19 cellular contexts compared by ENCODE assay signal in the genomic region with DNA sequence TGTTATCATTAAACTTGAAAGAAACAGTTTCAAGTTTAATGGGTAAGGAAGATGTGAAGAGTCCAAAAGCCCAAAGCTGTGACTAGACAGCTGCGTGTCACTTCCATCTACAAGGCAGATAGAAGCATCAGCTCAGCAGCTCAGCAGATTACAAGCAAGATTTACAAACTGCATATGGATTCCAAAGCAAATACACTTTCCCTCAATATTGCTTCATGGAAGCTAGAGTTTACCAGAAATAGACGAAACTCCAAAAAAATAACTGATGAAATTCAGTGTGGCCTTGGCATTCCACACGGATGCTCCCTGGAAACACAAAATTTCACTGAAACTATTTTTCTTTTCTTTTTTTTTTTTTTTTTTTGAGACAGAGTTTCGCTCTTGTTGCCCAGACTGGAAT. TPM values are rescaled to one million over a fixed set of nuclear protein-coding genes. Genes with fewer than 3 reads are reported as not detected.
A peak's percentile ranks its signal among the peaks of the same experiment; 100 is the strongest.
DNase-seq lines count a peak whose midpoint lies in the region; ATAC-seq, FAIRE-seq and TF ChIP-seq lines count a peak whose summit lies in the region.
"Had no signal": no experiment of that assay in that cellular context is flagged by ENCODE, and none has a peak within 500 bp of the region (broad histone marks: within the 10 kb centered on the region; RNA-seq: fewer than 3 reads in every experiment).

No MANE protein-coding gene starts in this region.

- H3K56ac ChIP-seq in IMR-90 (ENCODE audit: extremely low read depth, insufficient read depth, low read length) (no peak overlapping the region), H1 (replicated peaks; ENCODE audit: insufficient read length, low read depth, low read length) (no peak overlapping the region)

- no TSS peak for BruUV-seq in IMR-90 (replicated peaks; lab: Mats Ljungman, UMichigan)

- H3K4me1 Mint-ChIP-seq in endothelial cell (ENCODE audit: unreplicated experiment), result peaks cover 18% of the 10 kb centered on the region
- H3K4me1 Mint-ChIP-seq: CD8-positive, alpha-beta memory T cell had no signal

- H3K14ac ChIP-seq in IMR-90 (replicated peaks; ENCODE audit: low read depth, low read length), result no peak overlapping the region
- no peak overlapping the region for H3K14ac ChIP-seq in H1 (ENCODE audit: insufficient read length)

- no peak overlapping the region for H3K4ac ChIP-seq in IMR-90 (ENCODE audit: low read depth, low read length)
- no peak overlapping the region for H3K4ac ChIP-seq in H1 (replicated peaks; ENCODE audit: insufficient read length, low read depth, low read length)

- H4K20me1 ChIP-seq in IMR-90 (ENCODE audit: insufficient read depth, low read length) (peaks cover 99% of the 10 kb centered on the region), H1 (replicated peaks in 1 of 2; ENCODE audit: control insufficient read depth in 1 of 2, insufficient read depth in 2 of 2, low read length in 2 of 2) (peaks cover 2% of the 10 kb centered on the region in 2 experiments)
- H4K20me1 ChIP-seq: BLaER1 treated with 17β-estradiol and CSF1 and Interleukin-3, amounts not matched to agents 10 nM and 100 nM had no signal

- in situ Hi-C loops in IMR-90 (cut with MboI; ENCODE audit: low sequenced_read_pairs), result no loop called here

- no peak overlapping the region for H2AK9ac ChIP-seq in IMR-90 (replicated peaks; ENCODE audit: low read depth, low read length, poor library complexity)

- peaks cover 51% of the 10 kb centered on the region for H3K9me1 ChIP-seq in IMR-90 (ENCODE audit: insufficient read depth, low read length)

- H2BK20ac ChIP-seq in IMR-90 (ENCODE audit: low read depth, low read length) (no peak overlapping the region), H1 (ENCODE audit: low read length) (no peak overlapping the region)

- H3K23ac ChIP-seq in IMR-90 (ENCODE audit: low read depth, low read length), result no peak overlapping the region
- no peak overlapping the region for H3K23ac ChIP-seq in H1 (ENCODE audit: insufficient read length)

- TF ChIP-seq POLR2A in IMR-90 (IDR thresholded peaks at IDR 0.05; ENCODE audit: low read depth, low read length), result no peak
- TF ChIP-seq POLR2A in H1 (IDR thresholded peaks at IDR 0.05; ENCODE audit: control extremely low read depth in 1 of 2, low read depth in 2 of 2, low read length in 2 of 2), result no peak

- H3K27me3 Mint-ChIP-seq in endothelial cell (ENCODE audit: unreplicated experiment), result peaks cover 1% of the 10 kb centered on the region

- H3K36me3 Mint-ChIP-seq in endothelial cell (ENCODE audit: low read depth, unreplicated experiment), result peaks cover 9% of the 10 kb centered on the region
- H3K36me3 Mint-ChIP-seq: CD8-positive, alpha-beta memory T cell had no signal

- no peak overlapping the region for H2AFZ ChIP-seq in IMR-90 (replicated peaks; ENCODE audit: low read length, poor library complexity)
- no peak overlapping the region for H2AFZ ChIP-seq in H1 (ENCODE audit: low read length)

- ATAC-seq in IMR-90 (ENCODE audit: low read depth) (no peak), sciatic nerve (peak; percentile 66)
- ATAC-seq: SK-N-SH treated with all-trans-retinoic acid at 6 μM for 48 hours had no signal

- H3K9me3 ChIP-seq in IMR-90 (ENCODE audit: control insufficient read depth, insufficient read depth, low read length) (no peaks in the 10 kb centered on the region), H1 (ENCODE audit: insufficient read depth in 2 of 2, low read depth in 1 of 2, low read length in 1 of 2) (no peaks in the 10 kb centered on the region)
- H3K9me3 ChIP-seq: BLaER1 treated with 17β-estradiol and CSF1 and Interleukin-3, amounts not matched to agents 10 nM and 100 nM; Peyer's patch had no signal

- POLR2A ChIA-PET in IMR-90 (lab: Charles Lee; ENCODE audit: unreplicated experiment) (no interaction called here), H1 (lab: Charles Lee; ENCODE audit: partially characterized antibody) (interaction anchor here (1.1 kb wide), 1 partner anchor 13 kb away, joined by 3 read pairs; no protein-coding TSS in a partner anchor)

- no peak overlapping the region for H3K4me2 ChIP-seq in IMR-90 (ENCODE audit: low read depth, low read length)
- H3K4me2 ChIP-seq in H1 (ENCODE audit: insufficient read depth in 1 of 2, low read depth in 2 of 2, low read length in 2 of 2), result no peak overlapping the region
- H3K4me2 ChIP-seq: BLaER1 treated with 17β-estradiol and CSF1 and Interleukin-3, amounts not matched to agents 10 nM and 100 nM had no signal

- H4K8ac ChIP-seq in IMR-90 (ENCODE audit: low read depth in 2 of 2, low read length in 2 of 2), result no peak overlapping the region
- no peak overlapping the region for H4K8ac ChIP-seq in H1 (ENCODE audit: extremely low read depth, insufficient read depth, low read length)

- H3K9me3 Mint-ChIP-seq in endothelial cell (ENCODE audit: unreplicated experiment), result no peaks in the 10 kb centered on the region

- H3K4me3 Mint-ChIP-seq in endothelial cell (ENCODE audit: unreplicated experiment), result no peak overlapping the region
- H3K4me3 Mint-ChIP-seq: CD8-positive, alpha-beta memory T cell had no signal

- no peak for TF ChIP-seq RAD21 in IMR-90 (IDR thresholded peaks at IDR 0.05; ENCODE audit: low read length)
- no peak for TF ChIP-seq RAD21 in H1 (IDR thresholded peaks at IDR 0.05 in 1 of 2, conservative IDR thresholded peaks at IDR 0.05 in 1 of 2; ENCODE audit: low read depth in 2 of 2, low read length in 2 of 2)

- TF ChIP-seq EP300 in H1 (IDR thresholded peaks at IDR 0.05; ENCODE audit: borderline replicate concordance in 1 of 2, low read depth in 2 of 2, low read length in 2 of 2), result no peak

- H3K36me3 ChIP-seq in IMR-90 (ENCODE audit: control insufficient read depth, insufficient read depth, low read length) (peaks cover 12% of the 10 kb centered on the region), H1 (ENCODE audit: control insufficient read depth in 2 of 4, insufficient read depth in 4 of 4, low read length in 3 of 4) (no peaks in the 10 kb centered on the region)
- H3K36me3 ChIP-seq: BLaER1 treated with 17β-estradiol and CSF1 and Interleukin-3, amounts not matched to agents 10 nM and 100 nM; Peyer's patch had no signal

- H2BK12ac ChIP-seq in H1 (ENCODE audit: low read depth, low read length), result no peak overlapping the region

- H3K27ac ChIP-seq in IMR-90 (ENCODE audit: insufficient read depth, low read length) (no peak overlapping the region), H1 (ENCODE audit: low read depth, low read length) (no peak overlapping the region)
- H3K27ac ChIP-seq: BLaER1 treated with 17β-estradiol and CSF1 and Interleukin-3, amounts not matched to agents 10 nM and 100 nM; Peyer's patch had no signal

- FAIRE-seq in H1 (lab: Jason Lieb, UNC), result no peak
- FAIRE-seq: D721Med, G401.6 had no signal

- H3K4me3 ChIP-seq in AG10803 (ENCODE audit: low read length) (no peak overlapping the region), IMR-90 (ENCODE audit: insufficient read depth, low read depth, low read length) (no peak overlapping the region), H1 (ENCODE audit: extremely low read depth in 1 of 4, insufficient read depth in 2 of 4, low read depth in 3 of 4, low read length in 4 of 4) (no peak overlapping the region)
- H3K4me3 ChIP-seq: BLaER1 treated with 17β-estradiol and CSF1 and Interleukin-3, amounts not matched to agents 10 nM and 100 nM; Peyer's patch had no signal

- H3K27me3 ChIP-seq in IMR-90 (ENCODE audit: control insufficient read depth, insufficient read depth, low read length) (no peaks in the 10 kb centered on the region), H1 (replicated peaks in 1 of 4; ENCODE audit: control insufficient read depth in 3 of 4, extremely low read depth in 1 of 4, insufficient read depth in 3 of 4, low read length in 3 of 4) (no peaks in the 10 kb centered on the region)
- H3K27me3 ChIP-seq: BLaER1 treated with 17β-estradiol and CSF1 and Interleukin-3, amounts not matched to agents 10 nM and 100 nM; Peyer's patch had no signal

- H3K9ac ChIP-seq in IMR-90 (ENCODE audit: low read depth, low read length) (no peak overlapping the region), H1 (replicated peaks in 1 of 4; ENCODE audit: extremely low read depth in 1 of 4, low read depth in 3 of 4, low read length in 3 of 4) (no peak overlapping the region)
- H3K9ac ChIP-seq: BLaER1 treated with 17β-estradiol and CSF1 and Interleukin-3, amounts not matched to agents 10 nM and 100 nM had no signal

- H2BK15ac ChIP-seq in IMR-90 (ENCODE audit: low read depth, low read length) (no peak overlapping the region), H1 (ENCODE audit: low read length) (0 out of 2 replicates have a peak overlapping the region, but pooled peaks have one; percentile 46)

- H4K5ac ChIP-seq in IMR-90 (ENCODE audit: low read depth, low read length) (no peak overlapping the region), H1 (ENCODE audit: insufficient read length, low read depth, low read length) (no peak overlapping the region)

- DNase-seq in AG10803 (ENCODE audit: low read depth) (peak; percentile 79), IMR-90 (no peak), H1 (ENCODE audit: low read depth in 1 of 2, low spot score in 2 of 2) (no peak), sciatic nerve (ENCODE audit: low spot score) (no peak), NCI-H1417 treated with DMSO at 0.1 percent for 48 hours (lab: John Stamatoyannopoulos, UW) (no peak), endothelial cell (ENCODE audit: low spot score) (no peak), NCI-H2081 (lab: John Stamatoyannopoulos, UW) (no peak)
- DNase-seq: CD8-positive, alpha-beta memory T cell; DMS79; HCEC 1CT; KG1; NCI-H1092; NCI-H510A treated with DMSO at 0.1 percent for 48 hours; Peyer's patch; SHP77 had no signal

- H2BK120ac ChIP-seq in IMR-90 (ENCODE audit: low read depth, low read length), result no peak overlapping the region
- no peak overlapping the region for H2BK120ac ChIP-seq in H1 (replicated peaks; ENCODE audit: low read depth, low read length)

- H3K79me2 ChIP-seq in H1 (ENCODE audit: control insufficient read depth in 1 of 2, insufficient read depth in 2 of 2, low read length in 2 of 2), result peaks cover 0 to 77% of the 10 kb centered on the region in 2 experiments; a peak in 3 of 4 replicates

- H2AK5ac ChIP-seq in IMR-90 (ENCODE audit: low read depth, low read length), result no peak overlapping the region
- no peak overlapping the region for H2AK5ac ChIP-seq in H1 (ENCODE audit: low read depth, low read length)

- intact Hi-C loops in IMR-90 (cut with micrococcal nuclease), result no loop called here
- intact Hi-C loops in sciatic nerve (cut with DNase I), result no loop called here

- dilution Hi-C loops in IMR-90 (cut with HindIII; ENCODE audit: low sequenced_read_pairs, unreplicated experiment), result no loop called here

- H4K91ac ChIP-seq in IMR-90 (ENCODE audit: insufficient read depth, low read depth, low read length), result no peak overlapping the region
- no peak overlapping the region for H4K91ac ChIP-seq in H1 (replicated peaks; ENCODE audit: insufficient read length, low read length)

- no peak overlapping the region for H2BK5ac ChIP-seq in IMR-90 (ENCODE audit: low read depth, low read length, poor library complexity, severe bottlenecking)
- no peak overlapping the region for H2BK5ac ChIP-seq in H1 (ENCODE audit: low read depth, low read length)

- 17% methylated on average over 1 of the region's 4 CpGs; no CpG with 5 or more reads in 1 of the 2 experiments for WGBS in IMR-90 (ENCODE audit: extremely low coverage in 2 of 2, insufficient read length in 1 of 2), 2 experiments
- WGBS in H1 (ENCODE audit: extremely low coverage in 1 of 2, insufficient coverage in 1 of 2, insufficient read length in 1 of 2, insufficient replicate concordance in 2 of 2, low coverage in 1 of 2, low lambda C conversion rate in 2 of 2, missing lambda C conversion rate in 1 of 2), 2 experiments, result 93% methylated on average over 3 of the region's 4 CpGs; no CpG with 5 or more reads in 1 of the 2 experiments

- H3K18ac ChIP-seq in IMR-90 (ENCODE audit: low read depth, low read length) (no peak overlapping the region), H1 (ENCODE audit: extremely low read depth, low read length) (no peak overlapping the region)

- H3K4me1 ChIP-seq in IMR-90 (ENCODE audit: control insufficient read depth, insufficient read depth, low read length) (peaks cover 28% of the 10 kb centered on the region), H1 (replicated peaks in 1 of 4; ENCODE audit: control insufficient read depth in 3 of 4, insufficient read depth in 4 of 4, low read length in 3 of 4) (peaks cover 0 to 2% (median 0%) of the 10 kb centered on the region in 4 experiments; a peak in 1 of 7 replicates)

- H3K79me1 ChIP-seq in IMR-90 (ENCODE audit: low read depth in 1 of 2, low read length in 2 of 2), result peaks cover 3 to 67% of the 10 kb centered on the region in 2 experiments; a peak in 3 of 4 replicates
- H3K79me1 ChIP-seq in H1 (ENCODE audit: low read depth, low read length), result peaks cover 13% of the 10 kb centered on the region

- no peaks in the 10 kb centered on the region for H3K23me2 ChIP-seq in H1 (ENCODE audit: low read depth, low read length)

- CTCF ChIA-PET in IMR-90 (lab: Yijun Ruan, JAX) (interaction anchor here (0.6 kb wide), 1 partner anchor 272 kb away, joined by 3 read pairs; no protein-coding TSS in a partner anchor), H1 (lab: Charles Lee; ENCODE audit: partially characterized antibody) (interaction anchor here (0.9 to 1.7 kb wide), 5 partner anchors 15 to 273 kb away, joined by 3 to 6 read pairs (median 3); no protein-coding TSS in a partner anchor)

- H3K27ac Mint-ChIP-seq in endothelial cell (ENCODE audit: unreplicated experiment), result no peak overlapping the region
- H3K27ac Mint-ChIP-seq: CD8-positive, alpha-beta memory T cell had no signal

- TF ChIP-seq CTCF in AG10803 (conservative IDR thresholded peaks at IDR 0.05; ENCODE audit: low read length), result no peak
- TF ChIP-seq CTCF in IMR-90 (conservative IDR thresholded peaks at IDR 0.05; ENCODE audit: low read depth, low read length), result no peak
- no peak for TF ChIP-seq CTCF in H1 (IDR thresholded peaks at IDR 0.05; ENCODE audit: control extremely low read depth in 1 of 3, insufficient read depth in 1 of 3, low read depth in 1 of 3, low read length in 3 of 3)
- TF ChIP-seq CTCF in endothelial cell (IDR thresholded peaks at IDR 0.05; ENCODE audit: unreplicated experiment), result no peak

RNA-seq across cellular contexts. Expression of a gene that starts 17.9 kb away (rescaled TPM):
- total RNA-seq in IMR-90 (2012; rRNA removed) (93.0 and 115 TPM in 2 replicates), sciatic nerve (25.9 TPM), endothelial cell (ENCODE audit: unreplicated experiment) (132 TPM)
- polyA plus RNA-seq in IMR-90 (2012; rRNA removed) (39.9 and 41.9 TPM in 2 replicates), H1 (2011; rRNA removed) (21.5 and 47.9 TPM in 2 replicates)
- 30.6 and 53.6 TPM in 2 replicates for polyA plus RNA-seq in IMR-90 (2012; cell fraction: cytosol; rRNA removed)
- polyA plus RNA-seq in IMR-90 (2012; cell fraction: nucleus; rRNA removed; ENCODE audit: low replicate concordance), result 35.4 and 54.4 TPM in 2 replicates
- 107 and 114 TPM in 2 replicates for total RNA-seq in H1 (2021; fragmentation: NEBNext Ultra II Directional; extraction: Animal tissue kit (Norgen Biotek cat#: 25700))
- polyA plus RNA-seq in H1 (2011; cell fraction: cytosol; rRNA removed), result 40.4 TPM
- 83.2 TPM for polyA plus RNA-seq in H1 (2011; cell fraction: nucleus; rRNA removed)
- polyA plus RNA-seq in H1 (2012, experiment 1 of 2), result 68.8 to 86.4 TPM (median 79.6 TPM) in 4 replicates
- 9.5 TPM for polyA plus RNA-seq in H1 (2012, experiment 2 of 2)
- 50.2 TPM for polyA plus RNA-seq in H1 (2013, experiment 1 of 2)
- 46.3 TPM for polyA plus RNA-seq in H1 (2013, experiment 2 of 2)
- polyA minus RNA-seq in H1 (2011; rRNA and poly(A)+ RNA removed), result 70.3 and 76.3 TPM in 2 replicates
- polyA minus RNA-seq in H1 (2011; cell fraction: cytosol; rRNA and poly(A)+ RNA removed), result 69.5 TPM
- polyA minus RNA-seq in H1 (2011; cell fraction: nucleus; rRNA and poly(A)+ RNA removed), result 106 TPM
- polyA plus RNA-seq: CD8-positive, alpha-beta memory T cell had no signal
